11 cellular contexts compared by ENCODE assay signal in genomic region chr17:81340606-81341346, GRCh38. TPM values are rescaled to one million over a fixed set of nuclear protein-coding genes. Genes with fewer than 3 reads are reported as not detected.
A peak's percentile ranks its signal among the peaks of the same experiment; 100 is the strongest.
DNase-seq lines count a peak whose midpoint lies in the region; ATAC-seq, FAIRE-seq and TF ChIP-seq lines count a peak whose summit lies in the region.
"Had no signal": no experiment of that assay in that cellular context is flagged by ENCODE, and none has a peak within 500 bp of the region (broad histone marks: within the 10 kb centered on the region; RNA-seq: fewer than 3 reads in every experiment).

No MANE protein-coding gene starts in this region.

- H3K27me3 Mint-ChIP-seq in central memory CD8-positive, alpha-beta T cell, result peaks cover 63% of the 10 kb centered on the region

- H3K4me3 ChIP-seq in HUES64 (ENCODE audit: low read length) (peak overlapping the region; percentile 97), kidney epithelial cell (ENCODE audit: low read depth, low read length) (peak overlapping the region; percentile 77), small intestine (ENCODE audit: low read depth in 1 of 2, low read length in 2 of 2) (peak overlapping the region; percentile 17 to 49)

- WGBS in HUES64, result 14% methylated on average over 45 of the region's 45 CpGs
- 10 to 17% (median 14%) methylated on average over 33 to 45 of the region's 45 CpGs for WGBS in small intestine, 3 donors

- no peaks in the 10 kb centered on the region for H3K9me3 Mint-ChIP-seq in central memory CD8-positive, alpha-beta T cell

- no peak for FAIRE-seq in small intestine (lab: Jason Lieb, UNC)

- H3K9ac ChIP-seq in HUES64 (ENCODE audit: low read depth, low read length), result 0 out of 2 replicates have a peak overlapping the region, but pooled peaks have one; percentile 95

- H3K36me3 ChIP-seq in HUES64 (ENCODE audit: insufficient read depth, low read length), result no peaks in the 10 kb centered on the region
- no peaks in the 10 kb centered on the region for H3K36me3 ChIP-seq in kidney epithelial cell (ENCODE audit: control insufficient read depth, insufficient read depth, low read length)
- no peaks in the 10 kb centered on the region for H3K36me3 ChIP-seq in small intestine (ENCODE audit: control insufficient read depth in 2 of 2, insufficient read depth in 2 of 2, low read length in 2 of 2)

- peaks cover 15% of the 10 kb centered on the region for H3K4me1 Mint-ChIP-seq in central memory CD8-positive, alpha-beta T cell

- no peak for ATAC-seq in central memory CD8-positive, alpha-beta T cell (replicated peaks; ENCODE audit: extremely low read depth, poor library complexity, severe bottlenecking)
- no peak for ATAC-seq in HG03521 (IDR thresholded peaks at IDR 0.05; ENCODE audit: unreplicated experiment)

- DNase-seq in central memory CD8-positive, alpha-beta T cell (ENCODE audit: low spot score in 2 of 2), result no peak
- DNase-seq in kidney epithelial cell (ENCODE audit: low read depth), result no peak
- no peak for DNase-seq in small intestine
- no peak for DNase-seq in activated gamma-delta T cell (lab: John Stamatoyannopoulos, UW)
- DNase-seq in D341Med (ENCODE audit: low spot score), result no peak
- no peak for DNase-seq in Ammon's horn (ENCODE audit: low spot score)
- DNase-seq: activated CD4-positive, alpha-beta T cell treated with anti-CD3 and anti-CD28 coated beads for 4 hours; NCI-H2081; stimulated activated CD4-positive, alpha-beta T cell treated with anti-CD3 and anti-CD28 coated beads, Interleukin-2, amount 100 ng/mL, for 48 hours had no signal

- peaks cover 31% of the 10 kb centered on the region for H3K4me1 ChIP-seq in HUES64 (ENCODE audit: insufficient read depth, low read length)
- H3K4me1 ChIP-seq in small intestine (ENCODE audit: control insufficient read depth in 2 of 2, insufficient read depth in 1 of 2, low read depth in 1 of 2, low read length in 1 of 2), result peaks cover 5 to 13% of the 10 kb centered on the region in 2 donors

- H3K4me3 Mint-ChIP-seq in central memory CD8-positive, alpha-beta T cell, result peak overlapping the region; percentile 16

- H3K27me3 ChIP-seq in HUES64 (ENCODE audit: insufficient read depth, low read length) (peaks cover 64% of the 10 kb centered on the region), kidney epithelial cell (ENCODE audit: control insufficient read depth, insufficient read depth, low read length) (no peaks in the 10 kb centered on the region), small intestine (ENCODE audit: control insufficient read depth in 2 of 2, insufficient read depth in 2 of 2, low read length in 2 of 2) (no peaks in the 10 kb centered on the region)

- no peak overlapping the region; the same call in 1 of the 2 replicates for H3K27ac ChIP-seq in HUES64 (ENCODE audit: low read depth, low read length)
- peak overlapping the region; percentile 65 to 94 for H3K27ac ChIP-seq in small intestine (ENCODE audit: low read depth in 1 of 2, low read length in 1 of 2)

- no peak overlapping the region for H3K27ac Mint-ChIP-seq in central memory CD8-positive, alpha-beta T cell (ENCODE audit: low read depth)

- H3K36me3 Mint-ChIP-seq in central memory CD8-positive, alpha-beta T cell (ENCODE audit: insufficient read depth), result peaks cover 9% of the 10 kb centered on the region

- TF ChIP-seq CTCF in kidney epithelial cell (IDR thresholded peaks at IDR 0.05; ENCODE audit: insufficient read depth, low read length, poor library complexity, severe bottlenecking), result no peak

- H3K9me3 ChIP-seq in HUES64 (ENCODE audit: insufficient read depth, low read depth, low read length) (no peaks in the 10 kb centered on the region), small intestine (ENCODE audit: control insufficient read depth, low read depth) (no peaks in the 10 kb centered on the region)

RNA-seq across cellular contexts. Expression of gene SLC38A10, which starts 45.7 kb away (rescaled TPM):
- 22.2 TPM for polyA plus RNA-seq in HUES64 (2013, experiment 1 of 2)
- polyA plus RNA-seq in HUES64 (2013, experiment 2 of 2), result 20.5 TPM
- total RNA-seq in kidney epithelial cell, result 100 and 120 TPM in 2 replicates
- 10 to 100 TPM; 48.4 to 79.9 (median 78.5) TPM for polyA plus RNA-seq in small intestine

RNA-seq across cellular contexts. Expression of gene BAHCC1, which starts 54.5 kb away (rescaled TPM):
- polyA plus RNA-seq in HUES64 (2013, experiment 1 of 2), result 7.8 TPM
- 12.9 TPM for polyA plus RNA-seq in HUES64 (2013, experiment 2 of 2)
- total RNA-seq in kidney epithelial cell, result 6.6 and 15.1 TPM in 2 replicates
- polyA plus RNA-seq in small intestine, result 10 to 100 TPM in 1 of 3 donors, 1 to 10 TPM in 2; 2.2 to 13.4 (median 6.3) TPM

Comparison
In these comparisons a context has a peak if more than half of its experiments do, and no peak if none do; other contexts are left out.
1. H3K4me3 ChIP-seq: peak in every context shown above with its lines; median percentile 97 in HUES64; 77 in kidney epithelial cell; 33 in small intestine.